16 cellular contexts compared by ENCODE assay signal in the genomic region with DNA sequence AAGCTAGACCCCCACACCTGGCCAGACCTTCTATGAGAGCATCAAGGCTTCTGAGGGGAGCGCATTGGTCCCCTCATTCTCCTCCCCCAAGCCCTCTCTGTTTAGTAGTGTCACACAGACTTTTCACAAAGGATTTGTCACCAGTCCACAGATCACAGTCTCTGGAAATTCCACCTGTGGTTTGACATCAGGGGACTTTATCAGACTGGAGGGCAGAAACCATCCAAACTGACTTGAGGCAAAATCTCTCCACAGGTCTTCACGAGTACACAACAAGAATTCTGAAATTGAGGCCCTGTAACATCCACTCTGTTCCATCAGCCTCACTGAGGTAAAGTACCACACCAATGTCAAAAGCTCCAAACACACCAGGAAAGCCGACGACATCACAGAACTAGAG.
DNase-seq lines count a peak whose midpoint lies in the region; ATAC-seq and TF ChIP-seq lines count a peak whose summit lies in the region.
"Had no signal": no experiment of that assay in that cellular context is flagged by ENCODE, and none has a peak within 500 bp of the region (broad histone marks: within the 10 kb centered on the region; RNA-seq: fewer than 3 reads in every experiment).

No MANE protein-coding gene starts in this region.

- peaks cover 76% of the 10 kb centered on the region for H3K4me1 Mint-ChIP-seq in activated naive CD8-positive, alpha-beta T cell treated with anti-CD3 and anti-CD28 coated beads, Interleukin-2, amount 50 U/mL, for 24 hours

- H3K27me3 ChIP-seq in SU-DHL-6 (ENCODE audit: low read length) (no peaks in the 10 kb centered on the region), thymus (ENCODE audit: control insufficient read depth, insufficient read depth) (no peaks in the 10 kb centered on the region), foreskin keratinocyte (no peaks in the 10 kb centered on the region)

- H3K4me3 Mint-ChIP-seq in activated naive CD8-positive, alpha-beta T cell treated with anti-CD3 and anti-CD28 coated beads, Interleukin-2, amount 50 U/mL, for 24 hours = peak overlapping the region; percentile 29
- H3K4me3 Mint-ChIP-seq: HFFc6 had no signal

- H3K9me3 ChIP-seq in SU-DHL-6 (ENCODE audit: insufficient read depth, low read length) (no peaks in the 10 kb centered on the region), thymus (ENCODE audit: control insufficient read depth) (no peaks in the 10 kb centered on the region)

- no peaks in the 10 kb centered on the region for H4K20me1 ChIP-seq in SU-DHL-6 (ENCODE audit: low read depth, low read length)

- peak overlapping the region; percentile 91 for H3K27ac Mint-ChIP-seq in activated naive CD8-positive, alpha-beta T cell treated with anti-CD3 and anti-CD28 coated beads, Interleukin-2, amount 50 U/mL, for 24 hours
- H3K27ac Mint-ChIP-seq: HFFc6 had no signal

- no peak overlapping the region for H2AFZ ChIP-seq in SU-DHL-6 (ENCODE audit: low read depth, low read length, severe bottlenecking)

- TF ChIP-seq CTCF in SU-DHL-6 (IDR thresholded peaks at IDR 0.05; ENCODE audit: insufficient read depth, low read length, poor library complexity, severe bottlenecking) = no peak
- TF ChIP-seq CTCF in foreskin keratinocyte (conservative IDR thresholded peaks at IDR 0.05) = no peak

- peaks cover 11% of the 10 kb centered on the region for H3K36me3 Mint-ChIP-seq in activated naive CD8-positive, alpha-beta T cell treated with anti-CD3 and anti-CD28 coated beads, Interleukin-2, amount 50 U/mL, for 24 hours (ENCODE audit: low read depth)

- 84% methylated on average over 4 of the region's 4 CpGs for WGBS in thymus

- no peaks in the 10 kb centered on the region for H3K9me3 Mint-ChIP-seq in activated naive CD8-positive, alpha-beta T cell treated with anti-CD3 and anti-CD28 coated beads, Interleukin-2, amount 50 U/mL, for 24 hours
- H3K9me3 Mint-ChIP-seq: HFFc6 had no signal

- H3K27ac ChIP-seq in SU-DHL-6 (ENCODE audit: low read depth, low read length) = peak overlapping the region; percentile 99
- peak overlapping the region; percentile 5 for H3K27ac ChIP-seq in thymus (ENCODE audit: low read depth)
- no peak overlapping the region for H3K27ac ChIP-seq in foreskin keratinocyte
- H3K27ac ChIP-seq: epithelial cell of prostate had no signal

- peak; percentile 32 for DNase-seq in stimulated activated CD4-positive, alpha-beta T cell treated with anti-CD3 and anti-CD28 coated beads, Interleukin-15, amount 100 ng/mL, for 24 hours
- DNase-seq in stimulated activated CD4-positive, alpha-beta T cell treated with anti-CD3 and anti-CD28 coated beads, Interleukin-4, amount 100 ng/mL, for 1 hour = no peak
- DNase-seq in activated naive CD8-positive, alpha-beta T cell treated with anti-CD3 and anti-CD28 coated beads, Interleukin-2, amount 50 U/mL, for 24 hours = no peak
- DNase-seq in SK-N-DZ (ENCODE audit: low spot score) = no peak
- DNase-seq in foreskin keratinocyte = no peak
- DNase-seq: DMS79 treated with DMSO at 0.1 percent for 48 hours, HFFc6, NCI-H146, NCI-H510A, occipital lobe, substantia nigra had no signal

- H3K27me3 Mint-ChIP-seq in activated naive CD8-positive, alpha-beta T cell treated with anti-CD3 and anti-CD28 coated beads, Interleukin-2, amount 50 U/mL, for 24 hours = peaks cover 3% of the 10 kb centered on the region

- H3F3A ChIP-seq in SU-DHL-6 (ENCODE audit: insufficient read depth) = peaks cover 50% of the 10 kb centered on the region

- H3K79me2 ChIP-seq in SU-DHL-6 (ENCODE audit: insufficient read depth, low read length) = peaks cover 67% of the 10 kb centered on the region

- H3K4me2 ChIP-seq in SU-DHL-6 (ENCODE audit: low read depth, low read length, poor library complexity, severe bottlenecking) = peak overlapping the region; percentile 94

- H3K4me3 ChIP-seq in SU-DHL-6 (ENCODE audit: insufficient read depth, low read length, poor library complexity, severe bottlenecking) (no peak overlapping the region), thymus (ENCODE audit: low read length) (no peak overlapping the region)

- peak overlapping the region; percentile 63 for H3K9ac ChIP-seq in SU-DHL-6 (ENCODE audit: low read length)

- H3K9me2 ChIP-seq in SU-DHL-6 (replicated peaks; ENCODE audit: insufficient read depth, low read length) = no peaks in the 10 kb centered on the region

- peak; percentile 67 for ATAC-seq in activated naive CD8-positive, alpha-beta T cell treated with anti-CD3 and anti-CD28 coated beads, Interleukin-2, amount 50 U/mL, for 24 hours
- ATAC-seq in HG03095 (IDR thresholded peaks at IDR 0.05; ENCODE audit: unreplicated experiment) (no peak), foreskin keratinocyte (no peak)
- ATAC-seq: SK-N-SH treated with all-trans-retinoic acid at 6 μM for 48 hours had no signal

- no peaks in the 10 kb centered on the region for H3K36me3 ChIP-seq in SU-DHL-6 (ENCODE audit: low read length)
- H3K36me3 ChIP-seq in thymus (ENCODE audit: control insufficient read depth, insufficient read depth) = no peaks in the 10 kb centered on the region

- H3K4me1 ChIP-seq in thymus (ENCODE audit: control insufficient read depth, insufficient read depth, low read length) (peaks cover 16% of the 10 kb centered on the region), foreskin keratinocyte (no peaks in the 10 kb centered on the region)
